Comparison of ENCODE assay signal across 1 cellular context in genomic region chr3:38805765-38806386, GRCh38.
TF ChIP-seq lines count a peak whose summit lies in the region.

No MANE protein-coding gene starts in this region.

TF ChIP-seq in K562, 482 proteins besides CTCF, POLR2A, EP300 and RAD21 (continued from another document and continues in another):
- TF ChIP-seq AFF4 (CRISPR knock-in tag; IDR thresholded peaks at IDR 0.05) (peak; percentile 98), PHTF2 (CRISPR knock-in tag; IDR thresholded peaks at IDR 0.05) (0 out of 2 replicates have a peak, but pooled peaks have one; percentile 20), BRF2 (IDR thresholded peaks at IDR 0.05; ENCODE audit: borderline replicate concordance, insufficient read depth, insufficient read length) (no peak), COPS2 (conservative IDR thresholded peaks at IDR 0.05) (no peak), HCFC1 (IDR thresholded peaks at IDR 0.05; ENCODE audit: low read depth, low read length) (peak; percentile 64), OTX1 (CRISPR knock-in tag; IDR thresholded peaks at IDR 0.05) (0 out of 2 replicates have a peak, but pooled peaks have one; percentile 17), KLF10 (CRISPR knock-in tag; IDR thresholded peaks at IDR 0.05) (no peak), RB1 (IDR thresholded peaks at IDR 0.05; ENCODE audit: low read depth) (peak; percentile 43; the same call in 1 of the 2 replicates), TCF7 (IDR thresholded peaks at IDR 0.05; ENCODE audit: borderline replicate concordance) (no peak), ZNF175 (CRISPR knock-in tag; IDR thresholded peaks at IDR 0.05; ENCODE audit: low read depth) (peak; percentile 97), DMBX1 (CRISPR knock-in tag; IDR thresholded peaks at IDR 0.05; ENCODE audit: borderline replicate concordance) (peak; percentile 96), CREBBP (IDR thresholded peaks at IDR 0.05; ENCODE audit: low read depth, low read length) (no peak), FOXK2 (conservative IDR thresholded peaks at IDR 0.05 in 1 of 2, IDR thresholded peaks at IDR 0.05 in 1 of 2; ENCODE audit: low read depth in 2 of 2) (no peak), ZNF140 (CRISPR knock-in tag; IDR thresholded peaks at IDR 0.05) (peak; percentile 74), REST (CRISPR knock-in tag; IDR thresholded peaks at IDR 0.05; ENCODE audit: low read depth) (peak; percentile 100), FOXK1 (CRISPR knock-in tag; IDR thresholded peaks at IDR 0.05; ENCODE audit: borderline replicate concordance) (peak; percentile 97), PTBP1 (IDR thresholded peaks at IDR 0.05; ENCODE audit: low read depth, low read length) (no peak), NCOA1 (IDR thresholded peaks at IDR 0.05; ENCODE audit: low read depth) (peak; percentile 100), ZBTB1 (CRISPR knock-in tag; IDR thresholded peaks at IDR 0.05; ENCODE audit: borderline replicate concordance, low read depth) (peak; percentile 71; the same call in 1 of the 2 replicates), ZNF12 (CRISPR knock-in tag; IDR thresholded peaks at IDR 0.05) (peak; percentile 87; the same call in 1 of the 2 replicates), ZBTB17 (CRISPR knock-in tag; IDR thresholded peaks at IDR 0.05) (peak; percentile 64; the same call in 1 of the 2 replicates), ZFP91 (CRISPR knock-in tag; IDR thresholded peaks at IDR 0.05) (peak; percentile 68; the same call in 1 of the 2 replicates), ZNF280A (IDR thresholded peaks at IDR 0.05; ENCODE audit: low read depth, partially characterized antibody) (no peak), TBL1XR1 (IDR thresholded peaks at IDR 0.05; ENCODE audit: low read length in 2 of 2) (no peak), E2F1 (CRISPR knock-in tag; IDR thresholded peaks at IDR 0.05) (peak; percentile 99), ZNF165 (CRISPR knock-in tag; IDR thresholded peaks at IDR 0.05; ENCODE audit: borderline replicate concordance) (peak; percentile 55; the same call in 1 of the 2 replicates), SMARCB1 (IDR thresholded peaks at IDR 0.05; ENCODE audit: insufficient read length, low read depth) (no peak), MNT (conservative IDR thresholded peaks at IDR 0.05) (peak; percentile 39 to 76; a peak in 3 of 4 replicates), RBM34 (IDR thresholded peaks at IDR 0.05; ENCODE audit: borderline replicate concordance, insufficient read depth, low read length) (no peak), ZNF583 (CRISPR knock-in tag; IDR thresholded peaks at IDR 0.05) (peak; percentile 85), USF1 (CRISPR knock-in tag; IDR thresholded peaks at IDR 0.05) (0 out of 2 replicates have a peak, but pooled peaks have one; percentile 24), USF2 (CRISPR knock-in tag; IDR thresholded peaks at IDR 0.05) (peak; percentile 79), RCOR1 (IDR thresholded peaks at IDR 0.05; ENCODE audit: borderline replicate concordance in 1 of 2, low read depth in 2 of 2, low read length in 2 of 2) (peak in 1 of 2 experiments; percentile 98; a peak in 2 of 4 replicates), MYNN (IDR thresholded peaks at IDR 0.05) (no peak), MYNN (CRISPR knock-in tag; IDR thresholded peaks at IDR 0.05) (peak; percentile 92), LARP7 (IDR thresholded peaks at IDR 0.05) (no peak), POU5F1 (IDR thresholded peaks at IDR 0.05; ENCODE audit: borderline replicate concordance, low read depth, low read length, partially characterized antibody) (no peak), MBD1 (CRISPR knock-in tag; IDR thresholded peaks at IDR 0.05) (no peak), BMI1 (IDR thresholded peaks at IDR 0.05; ENCODE audit: low read length) (no peak), ZNF512 (tag; IDR thresholded peaks at IDR 0.05) (no peak), ZNF778 (CRISPR knock-in tag; IDR thresholded peaks at IDR 0.05) (no peak)
